ENCODE assay signal across 8 cellular contexts in the genomic region with DNA sequence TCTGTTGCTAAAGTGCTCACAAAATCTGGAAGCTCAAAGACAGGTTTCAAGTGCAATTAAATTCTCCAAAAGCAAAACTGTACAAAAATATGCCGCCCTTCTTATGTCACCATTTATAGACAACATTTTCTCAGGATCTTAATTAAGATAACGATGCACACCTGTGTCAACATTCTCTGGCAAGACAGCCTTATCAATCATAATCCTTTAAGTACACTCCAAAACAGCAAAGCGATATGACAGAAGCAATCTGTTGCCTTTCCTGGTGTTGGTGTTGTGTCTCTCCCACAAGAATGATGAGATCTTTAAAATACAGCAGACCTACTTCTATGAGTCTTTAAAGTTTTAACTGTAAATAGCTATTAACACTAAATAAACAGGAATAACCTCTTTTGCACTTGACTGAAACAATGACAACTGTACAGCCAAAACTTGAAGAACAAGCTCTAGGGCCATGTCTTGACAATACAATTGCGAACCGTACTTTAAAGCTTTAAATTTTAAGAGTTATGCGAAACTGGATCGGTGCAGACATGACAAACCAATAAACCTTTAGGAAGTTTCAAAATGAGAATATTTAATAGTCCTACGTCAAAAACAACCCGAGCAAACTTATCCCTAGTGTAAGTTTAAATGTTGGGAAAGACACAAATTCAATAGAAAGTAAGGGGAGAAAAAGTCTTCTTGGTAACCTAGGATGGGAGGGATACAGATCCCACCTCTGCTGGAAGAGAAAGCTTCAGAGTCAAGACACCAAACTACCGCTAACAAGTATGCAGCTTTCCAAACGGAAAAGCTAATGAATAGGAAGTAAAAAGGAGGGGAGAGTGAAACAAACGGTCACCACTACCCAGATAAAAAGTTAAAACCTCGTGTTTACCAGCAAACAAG. TPM values are rescaled to one million over a fixed set of nuclear protein-coding genes. Genes with fewer than 3 reads are reported as not detected.
A peak's percentile ranks its signal among the peaks of the same experiment; 100 is the strongest.
DNase-seq lines count a peak whose midpoint lies in the region; ATAC-seq, FAIRE-seq and TF ChIP-seq lines count a peak whose summit lies in the region.

No MANE protein-coding gene starts in this region.

- H3K27ac ChIP-seq in foreskin keratinocyte: peak overlapping the region; percentile 76
- H3K27ac ChIP-seq in tibial artery: peak overlapping the region; percentile 94 to 96

- H3K4me3 ChIP-seq in tibial artery: peak overlapping the region; percentile 69 to 80

- peaks cover 28% of the 10 kb centered on the region for H3K4me1 Mint-ChIP-seq in activated naive CD4-positive, alpha-beta T cell treated with anti-CD3 and anti-CD28 coated beads, Interleukin-2, amount 10 ng/mL, durations not matched to agents 7 days and 5 days

- H3K27me3 ChIP-seq in foreskin keratinocyte (no peaks in the 10 kb centered on the region), tibial artery (no peaks in the 10 kb centered on the region)

- H3K27me3 Mint-ChIP-seq in activated naive CD4-positive, alpha-beta T cell treated with anti-CD3 and anti-CD28 coated beads, Interleukin-2, amount 10 ng/mL, durations not matched to agents 7 days and 5 days: peaks cover 54% of the 10 kb centered on the region

- no peaks in the 10 kb centered on the region for H3K9me3 ChIP-seq in tibial artery

- peaks cover 2% of the 10 kb centered on the region for H3K9me3 Mint-ChIP-seq in activated naive CD4-positive, alpha-beta T cell treated with anti-CD3 and anti-CD28 coated beads, Interleukin-2, amount 10 ng/mL, durations not matched to agents 7 days and 5 days

- no peak for FAIRE-seq in frontal cortex (lab: Jason Lieb, UNC)

- intact Hi-C loops in tibial artery (cut with DNase I; ENCODE audit: low total_unique reads): no loop called here

- ATAC-seq in foreskin keratinocyte (no peak), HG03139 (IDR thresholded peaks at IDR 0.05; ENCODE audit: unreplicated experiment) (no peak)

- CTCF ChIA-PET in activated naive CD4-positive, alpha-beta T cell treated with anti-CD3 and anti-CD28 coated beads, Interleukin-2, amount 10 ng/mL, durations not matched to agents 7 days and 5 days (lab: Charles Lee): no interaction called here

- H3K36me3 Mint-ChIP-seq in activated naive CD4-positive, alpha-beta T cell treated with anti-CD3 and anti-CD28 coated beads, Interleukin-2, amount 10 ng/mL, durations not matched to agents 7 days and 5 days: peaks cover 8% of the 10 kb centered on the region

- DNase-seq in activated naive CD4-positive, alpha-beta T cell treated with anti-CD3 and anti-CD28 coated beads, Interleukin-2, amount 10 ng/mL, durations not matched to agents 7 days and 5 days: no peak
- no peak for DNase-seq in activated naive CD4-positive, alpha-beta T cell treated with Interleukin-2 at 50 U/mL for 16 hours
- DNase-seq in RPMI8226 (peak; percentile 35), foreskin keratinocyte (peak in 1 of 2 donors; percentile 32), tibial artery (no peak), frontal cortex (ENCODE audit: low spot score in 2 of 2) (no peak), nucleus accumbens (lab: John Stamatoyannopoulos, UW) (no peak)

- H3K4me1 ChIP-seq in foreskin keratinocyte: peaks cover 17% of the 10 kb centered on the region
- peaks cover 0 to 50% (median 18%) of the 10 kb centered on the region in 4 donors for H3K4me1 ChIP-seq in tibial artery

- H3K4me3 Mint-ChIP-seq in activated naive CD4-positive, alpha-beta T cell treated with anti-CD3 and anti-CD28 coated beads, Interleukin-2, amount 10 ng/mL, durations not matched to agents 7 days and 5 days: peak overlapping the region; percentile 76

- H3K27ac Mint-ChIP-seq in activated naive CD4-positive, alpha-beta T cell treated with anti-CD3 and anti-CD28 coated beads, Interleukin-2, amount 10 ng/mL, durations not matched to agents 7 days and 5 days: peak overlapping the region; percentile 5

- no peak for TF ChIP-seq CTCF in foreskin keratinocyte (conservative IDR thresholded peaks at IDR 0.05)
- TF ChIP-seq CTCF in tibial artery (IDR thresholded peaks at IDR 0.05): no peak

- peaks cover 0 to under 1% (median 0%) of the 10 kb centered on the region in 3 donors for H3K36me3 ChIP-seq in tibial artery

RNA-seq across cellular contexts. Expression of a gene that starts 3.3 kb away (rescaled TPM):
- total RNA-seq in foreskin keratinocyte: 4.5 and 4.8 TPM in 2 replicates
- polyA plus RNA-seq in foreskin keratinocyte: 3.0 and 3.6 TPM in 2 replicates
- total RNA-seq in frontal cortex: 0.41 TPM
